In genomic region chr4:94598758-94599157, GRCh38 we compare ENCODE assay signal across 1 cellular context.
TF ChIP-seq lines count a peak whose summit lies in the region.

No MANE protein-coding gene starts in this region.

TF ChIP-seq in IMR-90, 13 proteins besides CTCF, POLR2A, EP300 and RAD21 (continued from another document):
- TF ChIP-seq ELK1 (IDR thresholded peaks at IDR 0.05; ENCODE audit: borderline replicate concordance, low read depth, low read length) (no peak), NFE2L2 (IDR thresholded peaks at IDR 0.05; ENCODE audit: low read depth, low read length) (no peak), MXI1 (IDR thresholded peaks at IDR 0.05; ENCODE audit: borderline replicate concordance, low read depth, low read length) (no peak)
